In genomic region chr1:100835866-100836842, GRCh38 we compare ENCODE assay signal across 1 cellular context.
TF ChIP-seq lines count a peak whose summit lies in the region.

No MANE protein-coding gene starts in this region.

TF ChIP-seq in H1, 55 proteins besides CTCF, POLR2A, EP300 and RAD21:
- no peak for TF ChIP-seq SAP30 (IDR thresholded peaks at IDR 0.05; ENCODE audit: insufficient read depth, insufficient replicate concordance, low read length)
- no peak for TF ChIP-seq SUZ12 (IDR thresholded peaks at IDR 0.05; ENCODE audit: low read length)
- no peak for TF ChIP-seq SRF (IDR thresholded peaks at IDR 0.05; ENCODE audit: low read depth, low read length)
- TF ChIP-seq JUND (IDR thresholded peaks at IDR 0.05; ENCODE audit: low read length): no peak
- no peak for TF ChIP-seq ATF2 (IDR thresholded peaks at IDR 0.05; ENCODE audit: low read length)
- TF ChIP-seq TAF7 (optimal IDR thresholded peaks at IDR 0.05; ENCODE audit: borderline replicate concordance, low read depth, low read length): no peak
- TF ChIP-seq GABPA (IDR thresholded peaks at IDR 0.05; ENCODE audit: borderline replicate concordance, insufficient read depth, low read length): no peak
- TF ChIP-seq GTF2F1 (IDR thresholded peaks at IDR 0.05; ENCODE audit: borderline replicate concordance, low read depth, low read length): no peak
- TF ChIP-seq RXRA (IDR thresholded peaks at IDR 0.05; ENCODE audit: insufficient read depth, low read depth, low read length): no peak
- TF ChIP-seq ASH2L (IDR thresholded peaks at IDR 0.05; ENCODE audit: low read length): no peak
- no peak for TF ChIP-seq NANOG (IDR thresholded peaks at IDR 0.05; ENCODE audit: insufficient read depth, low read depth, low read length, poor library complexity, severe bottlenecking)
- no peak for TF ChIP-seq YY1 (IDR thresholded peaks at IDR 0.05; ENCODE audit: low read depth, low read length)
- no peak for TF ChIP-seq CHD1 (IDR thresholded peaks at IDR 0.05; ENCODE audit: low read depth, low read length)
- no peak for TF ChIP-seq RBBP5 (IDR thresholded peaks at IDR 0.05; ENCODE audit: borderline replicate concordance, low read depth, low read length)
- TF ChIP-seq SP4 (IDR thresholded peaks at IDR 0.05; ENCODE audit: low read length): no peak
- no peak for TF ChIP-seq KDM1A (IDR thresholded peaks at IDR 0.05; ENCODE audit: borderline replicate concordance, low read length)
- TF ChIP-seq CBX8 (IDR thresholded peaks at IDR 0.05; ENCODE audit: borderline replicate concordance, low read depth, low read length): no peak
